In the genomic region with DNA sequence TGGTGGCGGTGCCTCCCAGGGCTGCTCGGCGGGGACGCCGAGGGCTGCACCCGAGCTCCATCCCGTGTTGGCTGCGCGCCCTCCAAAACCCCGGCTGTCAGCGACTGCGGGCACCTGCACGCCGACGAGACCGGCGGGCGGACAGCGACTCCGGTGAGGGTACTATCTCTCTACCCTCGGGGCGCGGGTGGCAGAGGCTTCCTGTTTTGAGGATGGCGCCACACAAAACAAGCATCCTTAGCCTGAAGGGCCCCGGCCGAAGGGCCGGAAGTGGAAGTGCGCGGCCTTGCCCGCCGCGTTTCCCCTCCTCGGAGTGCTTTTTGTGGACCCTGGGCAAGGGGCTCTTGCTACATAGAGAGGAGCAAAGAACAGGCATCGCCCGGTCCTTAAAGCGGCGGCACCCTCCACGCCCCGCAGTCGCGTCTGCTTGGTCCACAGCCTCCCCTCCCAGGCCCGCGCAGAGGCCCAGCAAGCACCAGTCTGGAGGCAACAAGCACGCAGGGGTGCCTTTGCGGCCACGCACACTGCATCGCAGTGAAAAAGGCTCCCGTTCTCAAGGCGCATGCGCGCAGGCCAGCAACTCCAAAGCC, we compare ENCODE assay signal across 8 cellular contexts. TPM values are rescaled to one million over a fixed set of nuclear protein-coding genes. Genes with fewer than 3 reads are reported as not detected.
A peak's percentile ranks its signal among the peaks of the same experiment; 100 is the strongest.
DNase-seq lines count a peak whose midpoint lies in the region; ATAC-seq, FAIRE-seq and TF ChIP-seq lines count a peak whose summit lies in the region.

No MANE protein-coding gene starts in this region.

- H3K4me2 ChIP-seq in neuronal stem cell (ENCODE audit: insufficient read depth, low read length, poor library complexity, severe bottlenecking) = peak overlapping the region; percentile 98

- H3K79me1 ChIP-seq in neuronal stem cell (ENCODE audit: low read depth, low read length) = peaks cover 3% of the 10 kb centered on the region

- WGBS in gastroesophageal sphincter (ENCODE audit: low coverage in 1 of 2), 2 donors = no CpG with 5 or more reads among the region's 51 CpGs
- WGBS in neuronal stem cell (ENCODE audit: extremely low coverage in 2 of 2, insufficient read length in 2 of 2, insufficient replicate concordance in 1 of 2), 2 donors = no CpG with 5 or more reads among the region's 51 CpGs

- TF ChIP-seq EP300 in gastroesophageal sphincter (IDR thresholded peaks at IDR 0.05) = no peak

- FAIRE-seq in urothelium cell line (lab: Jason Lieb, UNC) = no peak

- peak overlapping the region; percentile 93 for H4K91ac ChIP-seq in neuronal stem cell (ENCODE audit: low read depth, low read length, poor library complexity)

- H2AK5ac ChIP-seq in neuronal stem cell (ENCODE audit: low read depth, low read length) = no peak overlapping the region

- no peak overlapping the region for H2BK120ac ChIP-seq in neuronal stem cell (ENCODE audit: low read depth, low read length)

- no peak for TF ChIP-seq CTCF in C4-2B (conservative IDR thresholded peaks at IDR 0.05)
- no peak for TF ChIP-seq CTCF in gastroesophageal sphincter (IDR thresholded peaks at IDR 0.05)

- peak overlapping the region; percentile 93 for H4K8ac ChIP-seq in neuronal stem cell (ENCODE audit: low read depth, low read length)

- peak overlapping the region; percentile 99 for H3K18ac ChIP-seq in neuronal stem cell (ENCODE audit: low read length)

- peak; percentile 71 for DNase-seq in NCI-H510A (lab: John Stamatoyannopoulos, UW)
- DNase-seq in activated CD8-positive, alpha-beta memory T cell treated with anti-CD3 and anti-CD28 coated beads, Interleukin-2, amount 50 U/mL, for 24 hours (ENCODE audit: extremely low read depth) = peak; percentile 25
- no peak for DNase-seq in neuronal stem cell (ENCODE audit: low spot score)
- DNase-seq in urothelium cell line (ENCODE audit: low spot score) = peak; percentile 54

- peak overlapping the region; percentile 99 for H2AFZ ChIP-seq in neuronal stem cell (ENCODE audit: low read length)

- H3K9me3 ChIP-seq in gastroesophageal sphincter (peaks cover 0 to 9% (median 0%) of the 10 kb centered on the region in 3 donors), neuronal stem cell (replicated peaks in 1 of 2; ENCODE audit: control insufficient read depth in 2 of 2, insufficient read depth in 1 of 2, low read depth in 1 of 2, low read length in 2 of 2) (peaks cover 0 to 5% of the 10 kb centered on the region in 2 donors)

- H3K27me3 ChIP-seq in gastroesophageal sphincter (no peaks in the 10 kb centered on the region), neuronal stem cell (ENCODE audit: control insufficient read depth in 3 of 3, insufficient read depth in 3 of 3, low read depth in 1 of 3, low read length in 3 of 3) (no peaks in the 10 kb centered on the region)

- no peak overlapping the region for H3K14ac ChIP-seq in neuronal stem cell (ENCODE audit: low read length)

- peak; percentile 93 to 97 for TF ChIP-seq POLR2A in gastroesophageal sphincter (IDR thresholded peaks at IDR 0.05)

- H3K4me1 ChIP-seq in gastroesophageal sphincter = peaks cover 6 to 54% (median 27%) of the 10 kb centered on the region in 3 donors
- H3K4me1 ChIP-seq in neuronal stem cell (ENCODE audit: control insufficient read depth in 2 of 2, insufficient read depth in 1 of 2, low read depth in 1 of 2, low read length in 2 of 2) = peaks cover 4 to 12% of the 10 kb centered on the region in 2 donors

- H3K27ac ChIP-seq in C4-2B = peak overlapping the region; percentile 98
- H3K27ac ChIP-seq in gastroesophageal sphincter = peak overlapping the region; percentile 96 to 99 (median 98)
- peak overlapping the region; percentile 91 for H3K27ac ChIP-seq in neuronal stem cell (replicated peaks; ENCODE audit: low read length)

- H3K23ac ChIP-seq in neuronal stem cell (ENCODE audit: low read depth, low read length, poor library complexity) = peak overlapping the region; percentile 99

- H3K9ac ChIP-seq in neuronal stem cell (ENCODE audit: low read depth, low read length, poor library complexity) = peak overlapping the region; percentile 94

- peak; percentile 51 for ATAC-seq in GM18907 (IDR thresholded peaks at IDR 0.05; ENCODE audit: unreplicated experiment)
- peak; percentile 28 for ATAC-seq in HG03095 (IDR thresholded peaks at IDR 0.05; ENCODE audit: unreplicated experiment)
- ATAC-seq in gastroesophageal sphincter = peak; percentile 42

- H2BK15ac ChIP-seq in neuronal stem cell (ENCODE audit: low read length) = no peak overlapping the region

- H2BK5ac ChIP-seq in neuronal stem cell (ENCODE audit: low read length) = no peak overlapping the region

- H3K4ac ChIP-seq in neuronal stem cell (ENCODE audit: low read length) = peak overlapping the region; percentile 90

- H3K36me3 ChIP-seq in gastroesophageal sphincter = no peaks in the 10 kb centered on the region
- no peaks in the 10 kb centered on the region for H3K36me3 ChIP-seq in neuronal stem cell (replicated peaks in 1 of 2; ENCODE audit: control insufficient read depth in 2 of 2, insufficient read depth in 2 of 2, low read length in 2 of 2)

- H3K4me3 ChIP-seq in gastroesophageal sphincter = peak overlapping the region; percentile 59 to 74
- peak overlapping the region; percentile 68 to 80 for H3K4me3 ChIP-seq in neuronal stem cell (ENCODE audit: low read length in 2 of 2)

- peak overlapping the region; percentile 46 for H2BK12ac ChIP-seq in neuronal stem cell (ENCODE audit: low read length)

RNA-seq across cellular contexts. Expression of a gene that starts 0.6 kb away (rescaled TPM):
- total RNA-seq in gastroesophageal sphincter = 10 to 100 TPM; 53.2 to 94.0 (median 80.8) TPM
- 9.2 TPM for polyA plus RNA-seq in neuronal stem cell (2013, experiment 1 of 2)
- 8.8 TPM for polyA plus RNA-seq in neuronal stem cell (2013, experiment 2 of 2)
